In the genomic region with DNA sequence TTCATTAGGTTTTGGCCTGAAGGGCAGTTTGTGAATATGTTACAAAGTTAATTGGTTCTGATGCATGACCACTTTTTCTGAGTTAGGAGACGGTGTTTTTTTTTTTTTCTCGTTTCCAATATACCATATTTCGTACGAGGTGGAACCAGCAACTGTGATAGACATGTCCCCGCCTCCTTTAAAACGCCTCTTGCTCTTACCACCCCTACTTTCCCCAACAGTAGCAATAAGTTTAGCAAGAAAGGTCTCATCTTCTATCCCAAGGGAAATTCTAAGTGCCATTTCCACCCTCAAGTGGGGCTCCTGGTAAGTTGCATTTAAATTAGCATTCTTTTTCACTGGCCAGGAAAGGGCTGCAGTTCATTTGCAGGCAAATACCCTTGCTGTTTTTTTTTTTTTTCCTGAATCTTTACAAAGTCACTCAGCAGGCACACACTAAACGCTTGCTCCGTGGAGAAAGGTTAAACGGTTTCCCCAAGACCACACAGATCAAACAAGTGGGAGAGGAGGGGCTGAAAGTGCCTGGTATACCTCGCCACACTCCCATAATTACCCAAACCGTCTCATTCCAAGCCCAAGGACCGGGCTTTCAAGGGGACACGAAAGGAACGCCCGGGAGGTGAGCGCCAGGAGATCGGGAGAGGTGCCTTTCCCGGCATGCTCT, we compare ENCODE assay signal across 8 cellular contexts. TPM values are rescaled to one million over a fixed set of nuclear protein-coding genes. Genes with fewer than 3 reads are reported as not detected.
DNase-seq lines count a peak whose midpoint lies in the region; ATAC-seq and TF ChIP-seq lines count a peak whose summit lies in the region.

No MANE protein-coding gene starts in this region.

- no peak overlapping the region for H3K27ac Mint-ChIP-seq in endothelial cell (ENCODE audit: unreplicated experiment)

- CTCF ChIA-PET in PC-9 (lab: Charles Lee), result no interaction called here

- peaks cover 7% of the 10 kb centered on the region for H3K27me3 Mint-ChIP-seq in endothelial cell (ENCODE audit: unreplicated experiment)

- H3K27ac ChIP-seq in PC-9, result peak overlapping the region; percentile 68; the same call in 1 of the 2 replicates

- H3K36me3 ChIP-seq in PC-9 (ENCODE audit: low read depth) (no peaks in the 10 kb centered on the region), neuron (ENCODE audit: insufficient read depth, low read length) (no peaks in the 10 kb centered on the region)

- peaks cover 3% of the 10 kb centered on the region for H3K9me3 Mint-ChIP-seq in endothelial cell (ENCODE audit: unreplicated experiment)

- H3K4me3 Mint-ChIP-seq in endothelial cell (ENCODE audit: unreplicated experiment), result peak overlapping the region; percentile 83

- no peaks in the 10 kb centered on the region for H4K20me1 ChIP-seq in PC-9 (ENCODE audit: insufficient read depth)

- H3K9me3 ChIP-seq in PC-9 (ENCODE audit: insufficient read depth, low read depth) (0 out of 2 replicates have a peak, but pooled peaks cover 7% of the 10 kb centered on the region), neuron (ENCODE audit: low read length) (peaks cover 2% of the 10 kb centered on the region)

- peaks cover 7% of the 10 kb centered on the region; the same call in 1 of the 2 replicates for H3K79me2 ChIP-seq in PC-9 (ENCODE audit: low read depth)

- H3K4me1 ChIP-seq in PC-9 (replicated peaks; ENCODE audit: insufficient read depth), result no peaks in the 10 kb centered on the region
- peaks cover 5% of the 10 kb centered on the region for H3K4me1 ChIP-seq in neuron (ENCODE audit: insufficient read depth, low read length)

- ATAC-seq in HG02763 (IDR thresholded peaks at IDR 0.05; ENCODE audit: unreplicated experiment), result no peak
- no peak for ATAC-seq in HG03097 (IDR thresholded peaks at IDR 0.05; ENCODE audit: low FRiP score, unreplicated experiment)
- ATAC-seq in HG03095 (IDR thresholded peaks at IDR 0.05; ENCODE audit: unreplicated experiment), result no peak

- H3K36me3 Mint-ChIP-seq in endothelial cell (ENCODE audit: low read depth, unreplicated experiment), result no peaks in the 10 kb centered on the region

- DNase-seq in DMS 273 (lab: John Stamatoyannopoulos, UW; ENCODE audit: unreplicated experiment) (peak; percentile 45), DMS 273 treated with DMSO at 0.1 percent for 48 hours (lab: John Stamatoyannopoulos, UW) (no peak), PC-9 (no peak), endothelial cell (ENCODE audit: low spot score) (no peak)

- H3F3A ChIP-seq in PC-9 (ENCODE audit: insufficient read depth, low read depth), result no peaks in the 10 kb centered on the region

- H3K4me2 ChIP-seq in PC-9, result peak overlapping the region; percentile 76

- H3K4me1 Mint-ChIP-seq in endothelial cell (ENCODE audit: unreplicated experiment), result peaks cover 3% of the 10 kb centered on the region

- BruUV-seq in PC-9 (replicated peaks; lab: Mats Ljungman, UMichigan), result TSS peak; percentile 55

- H3K9me2 ChIP-seq in PC-9 (ENCODE audit: insufficient read depth), result no peaks in the 10 kb centered on the region

- POLR2A ChIA-PET in PC-9 (lab: Charles Lee; ENCODE audit: unreplicated experiment), result interaction anchor here (0.6 kb wide), 1 partner anchor 156 kb away, joined by 3 read pairs; no protein-coding TSS in a partner anchor

- H3K4me3 ChIP-seq in PC-9 (peak overlapping the region; percentile 50), neuron (ENCODE audit: low read length) (peak overlapping the region; percentile 71)

- H2AFZ ChIP-seq in PC-9 (peak overlapping the region; percentile 78), neuron (ENCODE audit: low read depth, low read length) (peak overlapping the region; percentile 91)

- intact Hi-C loops in PC-9 (cut with micrococcal nuclease; ENCODE audit: unreplicated experiment), result loop anchor here (5.0 kb wide), 1 partner anchor 42 kb away; a partner anchor contains a TSS

- no peaks in the 10 kb centered on the region for H3K27me3 ChIP-seq in PC-9 (ENCODE audit: insufficient read depth, low read depth)
- no peaks in the 10 kb centered on the region for H3K27me3 ChIP-seq in neuron (ENCODE audit: insufficient read depth, low read length)

- TF ChIP-seq CTCF in PC-9 (conservative IDR thresholded peaks at IDR 0.05), result no peak
- TF ChIP-seq CTCF in endothelial cell (IDR thresholded peaks at IDR 0.05; ENCODE audit: unreplicated experiment), result no peak

RNA-seq across cellular contexts. Expression of a gene that starts 39.5 kb away (rescaled TPM):
- total RNA-seq in PC-9 (2021) (31.8 and 38.5 TPM in 2 replicates), endothelial cell (ENCODE audit: unreplicated experiment) (48.0 TPM)
